In genomic region chr13:28658796-28659610, GRCh38 we compare ENCODE assay signal across 8 cellular contexts. TPM values are rescaled to one million over a fixed set of nuclear protein-coding genes. Genes with fewer than 3 reads are reported as not detected.
DNase-seq lines count a peak whose midpoint lies in the region; ATAC-seq and TF ChIP-seq lines count a peak whose summit lies in the region.

A gene with protein sequence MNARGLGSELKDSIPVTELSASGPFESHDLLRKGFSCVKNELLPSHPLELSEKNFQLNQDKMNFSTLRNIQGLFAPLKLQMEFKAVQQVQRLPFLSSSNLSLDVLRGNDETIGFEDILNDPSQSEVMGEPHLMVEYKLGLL (plus strand): TSS chr13:28659130. CDS start chr13:28659185, 55 bp downstream.

- H3K27me3 ChIP-seq in BLaER1, result no peaks in the 10 kb centered on the region

- peak; percentile 98 for DNase-seq in NCI-H748 (lab: John Stamatoyannopoulos, UW; ENCODE audit: unreplicated experiment)
- DNase-seq in activated CD4-positive, alpha-beta T cell treated with anti-CD3 and anti-CD28 coated beads, Interleukin-2, amount 50 U/mL, for 24 hours (ENCODE audit: low read depth in 1 of 2, low spot score in 1 of 2), result peak; percentile 87 to 90
- DNase-seq in left lobe of liver (ENCODE audit: low spot score), result peak; percentile 95
- DNase-seq in stimulated activated CD4-positive, alpha-beta T cell treated with anti-CD3 and anti-CD28 coated beads, Interleukin-2, amount 100 ng/mL, for 4 hours (ENCODE audit: low read depth), result peak; percentile 88

- peak; percentile 92 for ATAC-seq in HG03432 (IDR thresholded peaks at IDR 0.05; ENCODE audit: unreplicated experiment)
- ATAC-seq in left lobe of liver, result peak; percentile 99

- H3K4me1 Mint-ChIP-seq in dendritic cell treated with granulocyte-macrophage colony-stimulating factor and Interleukin-4, amounts not matched to agents 40 ng/mL and 50 ng/mL, for 4 days (ENCODE audit: low read depth), result peaks cover 60% of the 10 kb centered on the region

- H3K36me3 ChIP-seq in BLaER1, result peaks cover 30% of the 10 kb centered on the region

- peak within 1 kb of the TSS; percentile 91 for H3K4me3 Mint-ChIP-seq in dendritic cell treated with granulocyte-macrophage colony-stimulating factor and Interleukin-4, amounts not matched to agents 40 ng/mL and 50 ng/mL, for 4 days

- peaks cover 59% of the 10 kb centered on the region for H3K4me1 ChIP-seq in BLaER1

- H3K9me3 ChIP-seq in BLaER1, result no peaks in the 10 kb centered on the region

- peak within 1 kb of the TSS; percentile 97 for H3K27ac ChIP-seq in BLaER1

- H3K27ac Mint-ChIP-seq in dendritic cell treated with granulocyte-macrophage colony-stimulating factor and Interleukin-4, amounts not matched to agents 40 ng/mL and 50 ng/mL, for 4 days, result peak within 1 kb of the TSS; percentile 89

- H3K36me3 Mint-ChIP-seq in dendritic cell treated with granulocyte-macrophage colony-stimulating factor and Interleukin-4, amounts not matched to agents 40 ng/mL and 50 ng/mL, for 4 days (ENCODE audit: low read depth), result peaks cover 65% of the 10 kb centered on the region

- H3K9me3 Mint-ChIP-seq in dendritic cell treated with granulocyte-macrophage colony-stimulating factor and Interleukin-4, amounts not matched to agents 40 ng/mL and 50 ng/mL, for 4 days, result no peaks in the 10 kb centered on the region

- H3K9ac ChIP-seq in BLaER1, result peak within 1 kb of the TSS; percentile 95

- no peaks in the 10 kb centered on the region for H3K27me3 Mint-ChIP-seq in dendritic cell treated with granulocyte-macrophage colony-stimulating factor and Interleukin-4, amounts not matched to agents 40 ng/mL and 50 ng/mL, for 4 days

- peak; percentile 95 for TF ChIP-seq POLR2A in GM19193 (IDR thresholded peaks at IDR 0.05; ENCODE audit: extremely low read depth, insufficient read depth, insufficient read length)

- H3K4me2 ChIP-seq in BLaER1, result peak within 1 kb of the TSS; percentile 81

- peaks cover 50% of the 10 kb centered on the region for H4K20me1 ChIP-seq in BLaER1

- H3K4me3 ChIP-seq in BLaER1, result peak within 1 kb of the TSS; percentile 93

- intact Hi-C loops in dendritic cell treated with granulocyte-macrophage colony-stimulating factor and Interleukin-4, amounts not matched to agents 40 ng/mL and 50 ng/mL, for 4 days (cut with micrococcal nuclease), result loop anchor here (5.0 kb wide), 3 partner anchors 43 to 1037 kb away; partner anchors contain the start of genes LNX2, PAN3 and POLR1D

RNA-seq across cellular contexts. Expression of the gene that starts here (rescaled TPM):
- 28.9 TPM for total RNA-seq in left lobe of liver

Comparison
In these comparisons a context has a peak if more than half of its experiments do, and no peak if none do; other contexts are left out.
1. Peak in every context shown above with its lines: DNase-seq, ATAC-seq, H3K4me3 ChIP-seq and H3K27ac ChIP-seq.